ENCODE assay signal across 9 cellular contexts in the genomic region with DNA sequence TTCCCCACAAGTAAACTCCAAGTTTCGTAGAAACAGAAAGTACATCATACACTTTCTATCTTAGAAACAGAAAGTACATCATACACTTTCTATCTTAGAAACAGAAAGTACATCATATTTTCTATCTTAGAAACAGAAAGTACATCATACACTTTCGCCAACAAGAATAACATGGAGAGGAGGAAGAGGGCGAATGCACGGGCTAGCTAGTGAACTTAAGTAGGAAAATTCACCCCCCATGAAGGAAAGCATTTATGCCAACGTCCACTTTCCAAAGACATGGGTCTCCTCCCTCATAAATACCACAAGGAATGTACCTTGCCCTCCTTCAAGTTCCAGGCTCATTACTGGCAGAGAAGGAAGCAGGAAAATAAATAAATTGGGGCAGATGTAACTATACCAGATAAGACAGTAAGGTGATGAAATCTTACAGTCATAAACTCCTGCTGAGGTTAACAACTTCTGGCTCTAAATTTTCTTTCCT.
A peak's percentile ranks its signal among the peaks of the same experiment; 100 is the strongest.
DNase-seq lines count a peak whose midpoint lies in the region; ATAC-seq and TF ChIP-seq lines count a peak whose summit lies in the region.
"Had no signal": no experiment of that assay in that cellular context is flagged by ENCODE, and none has a peak within 500 bp of the region (broad histone marks: within the 10 kb centered on the region; RNA-seq: fewer than 3 reads in every experiment).

No MANE protein-coding gene starts in this region.

- H3K4me1 ChIP-seq in sigmoid colon = peaks cover 0 to 6% (median 0%) of the 10 kb centered on the region in 4 donors
- H3K4me1 ChIP-seq in effector memory CD4-positive, alpha-beta T cell (ENCODE audit: control insufficient read depth, insufficient read depth, low read length, poor library complexity, severe bottlenecking) = no peaks in the 10 kb centered on the region

- H3K36me3 ChIP-seq in sigmoid colon = no peaks in the 10 kb centered on the region
- H3K36me3 ChIP-seq in effector memory CD4-positive, alpha-beta T cell (ENCODE audit: control insufficient read depth, insufficient read depth, low read length) = no peaks in the 10 kb centered on the region

- CTCF ChIA-PET in activated B cell treated with CpG ODN at 0.5 μM for 24 hours (lab: Charles Lee) = no interaction called here

- TF ChIP-seq CTCF in activated B cell treated with CpG ODN at 0.5 μM for 24 hours (IDR thresholded peaks at IDR 0.05) = no peak
- TF ChIP-seq CTCF in sigmoid colon (IDR thresholded peaks at IDR 0.05) = no peak

- POLR2A ChIA-PET in activated B cell treated with CpG ODN at 0.5 μM for 24 hours (lab: Charles Lee) = no interaction called here

- intact Hi-C loops in activated B cell treated with CpG ODN at 0.5 μM for 24 hours (cut with micrococcal nuclease) = no loop called here
- intact Hi-C loops in sigmoid colon (cut with DNase I) = no loop called here

- peaks cover 6% of the 10 kb centered on the region for H3K36me3 Mint-ChIP-seq in activated naive CD4-positive, alpha-beta T cell treated with anti-CD3 and anti-CD28 coated beads, Interleukin-2, amount 50 U/mL, for 24 hours
- H3K36me3 Mint-ChIP-seq in activated B cell treated with CpG ODN at 0.5 μM for 24 hours (ENCODE audit: low read depth) = no peaks in the 10 kb centered on the region

- H3K9me3 Mint-ChIP-seq in activated naive CD4-positive, alpha-beta T cell treated with anti-CD3 and anti-CD28 coated beads, Interleukin-2, amount 50 U/mL, for 24 hours = peaks cover 7% of the 10 kb centered on the region
- H3K9me3 Mint-ChIP-seq in activated B cell treated with CpG ODN at 0.5 μM for 24 hours = peaks cover 3% of the 10 kb centered on the region

- H3K27ac ChIP-seq in sigmoid colon = peak overlapping the region; percentile 22 to 59 (median 46)
- H3K27ac ChIP-seq in effector memory CD4-positive, alpha-beta T cell (ENCODE audit: insufficient read depth, low read length, poor library complexity, severe bottlenecking) = no peak overlapping the region

- H3K27me3 Mint-ChIP-seq in activated naive CD4-positive, alpha-beta T cell treated with anti-CD3 and anti-CD28 coated beads, Interleukin-2, amount 50 U/mL, for 24 hours = no peaks in the 10 kb centered on the region
- H3K27me3 Mint-ChIP-seq in activated B cell treated with CpG ODN at 0.5 μM for 24 hours = peaks cover 2% of the 10 kb centered on the region

- DNase-seq in activated naive CD4-positive, alpha-beta T cell treated with anti-CD3 and anti-CD28 coated beads, Interleukin-2, amount 50 U/mL, for 16 hours = no peak
- DNase-seq in activated B cell treated with CpG ODN at 0.5 μM for 24 hours (no peak), sigmoid colon (no peak), middle frontal gyrus (ENCODE audit: extremely low spot score, low spot score) (no peak), NCI-H146 (lab: John Stamatoyannopoulos, UW) (no peak)
- DNase-seq in effector memory CD4-positive, alpha-beta T cell = no peak
- DNase-seq: DND-41 had no signal

- TF ChIP-seq POLR2A in sigmoid colon (IDR thresholded peaks at IDR 0.05) = no peak

- peaks cover 21% of the 10 kb centered on the region for H3K4me1 Mint-ChIP-seq in activated naive CD4-positive, alpha-beta T cell treated with anti-CD3 and anti-CD28 coated beads, Interleukin-2, amount 50 U/mL, for 24 hours
- H3K4me1 Mint-ChIP-seq in activated B cell treated with CpG ODN at 0.5 μM for 24 hours = peaks cover 24% of the 10 kb centered on the region

- no peak for TF ChIP-seq EP300 in sigmoid colon (IDR thresholded peaks at IDR 0.05)

- no peaks in the 10 kb centered on the region for H3K9me3 ChIP-seq in sigmoid colon
- H3K9me3 ChIP-seq in effector memory CD4-positive, alpha-beta T cell (ENCODE audit: control insufficient read depth, low read length) = no peaks in the 10 kb centered on the region

- 5 to 33% methylated on average over 5 of the region's 5 CpGs for WGBS in sigmoid colon, 2 donors

- no peaks in the 10 kb centered on the region for H3K27me3 ChIP-seq in sigmoid colon
- no peaks in the 10 kb centered on the region for H3K27me3 ChIP-seq in effector memory CD4-positive, alpha-beta T cell (replicated peaks; ENCODE audit: control insufficient read depth, insufficient read depth, low read length, poor library complexity, severe bottlenecking)

- H3K27ac Mint-ChIP-seq in activated naive CD4-positive, alpha-beta T cell treated with anti-CD3 and anti-CD28 coated beads, Interleukin-2, amount 50 U/mL, for 24 hours = peak overlapping the region; percentile 91
- H3K27ac Mint-ChIP-seq in activated B cell treated with CpG ODN at 0.5 μM for 24 hours = peak overlapping the region; percentile 86

- H3K4me3 ChIP-seq in sigmoid colon = no peak overlapping the region
- no peak overlapping the region for H3K4me3 ChIP-seq in effector memory CD4-positive, alpha-beta T cell (ENCODE audit: insufficient read depth, low read depth, low read length, poor library complexity, severe bottlenecking)

- peak overlapping the region; percentile 83 for H3K4me3 Mint-ChIP-seq in activated naive CD4-positive, alpha-beta T cell treated with anti-CD3 and anti-CD28 coated beads, Interleukin-2, amount 50 U/mL, for 24 hours
- peak overlapping the region; percentile 70 for H3K4me3 Mint-ChIP-seq in activated B cell treated with CpG ODN at 0.5 μM for 24 hours

- peak; percentile 98 for ATAC-seq in HG02973 (IDR thresholded peaks at IDR 0.05; ENCODE audit: unreplicated experiment)
- ATAC-seq in activated B cell treated with CpG ODN at 0.5 μM for 24 hours (ENCODE audit: low read depth) = peak; percentile 47
